22 cellular contexts compared by ENCODE assay signal in the genomic region with DNA sequence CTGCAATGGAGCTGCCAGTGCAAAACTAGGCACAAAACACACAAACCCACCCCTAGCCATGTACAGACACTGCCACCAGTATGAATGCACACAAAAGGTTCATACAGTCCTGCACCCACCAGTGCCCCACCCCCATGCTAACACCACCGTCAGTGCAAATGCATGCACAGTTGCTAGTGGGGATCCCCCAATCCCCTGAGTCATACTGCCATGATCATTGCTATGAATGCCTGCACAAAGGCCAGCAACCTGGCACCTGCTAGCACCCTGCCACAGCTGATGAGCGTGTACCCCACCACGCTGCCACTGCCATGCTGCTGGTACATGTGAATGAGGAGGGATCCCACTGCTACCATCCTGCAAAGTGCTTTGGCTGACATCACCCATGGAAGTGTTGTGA. TPM values are rescaled to one million over a fixed set of nuclear protein-coding genes. Genes with fewer than 3 reads are reported as not detected.
DNase-seq lines count a peak whose midpoint lies in the region; ATAC-seq and TF ChIP-seq lines count a peak whose summit lies in the region.
"Had no signal": no experiment of that assay in that cellular context is flagged by ENCODE, and none has a peak within 500 bp of the region (broad histone marks: within the 10 kb centered on the region; RNA-seq: fewer than 3 reads in every experiment).

No MANE protein-coding gene starts in this region.

- H4K91ac ChIP-seq in neuronal stem cell (ENCODE audit: low read depth, low read length, poor library complexity), result no peak overlapping the region

- H3K4me1 ChIP-seq in neuronal stem cell (ENCODE audit: control insufficient read depth in 2 of 2, insufficient read depth in 1 of 2, low read depth in 1 of 2, low read length in 2 of 2) (no peaks in the 10 kb centered on the region), Caco-2 (no peaks in the 10 kb centered on the region)

- H3K27ac Mint-ChIP-seq in activated CD4-positive, alpha-beta memory T cell treated with anti-CD3 and anti-CD28 coated beads for 36 hours, result no peak overlapping the region
- no peak overlapping the region for H3K27ac Mint-ChIP-seq in activated CD4-positive, alpha-beta memory T cell treated with anti-CD3 and anti-CD28 coated beads, Interleukin-2, amount 10 ng/mL, durations not matched to agents 7 days and 5 days
- no peak overlapping the region for H3K27ac Mint-ChIP-seq in stimulated activated naive CD8-positive, alpha-beta T cell treated with anti-CD3 and anti-CD28 coated beads, Interleukin-15, amount 100 ng/mL, for 72 hours
- no peak overlapping the region for H3K27ac Mint-ChIP-seq in Caco-2 (ENCODE audit: unreplicated experiment)

- POLR2A ChIA-PET in activated CD4-positive, alpha-beta memory T cell treated with anti-CD3 and anti-CD28 coated beads for 36 hours (lab: Charles Lee), result no interaction called here
- POLR2A ChIA-PET in activated CD4-positive, alpha-beta memory T cell treated with anti-CD3 and anti-CD28 coated beads, Interleukin-2, amount 10 ng/mL, durations not matched to agents 7 days and 5 days (lab: Charles Lee), result no interaction called here
- POLR2A ChIA-PET in Caco-2 (lab: Charles Lee), result no interaction called here

- H3K27me3 ChIP-seq in neuronal stem cell (ENCODE audit: control insufficient read depth in 3 of 3, insufficient read depth in 3 of 3, low read depth in 1 of 3, low read length in 3 of 3) (no peaks in the 10 kb centered on the region), Caco-2 (replicated peaks; ENCODE audit: control insufficient read depth, insufficient read depth, low read length) (0 out of 2 replicates have a peak, but pooled peaks cover 2% of the 10 kb centered on the region)

- H4K8ac ChIP-seq in neuronal stem cell (ENCODE audit: low read depth, low read length), result no peak overlapping the region

- peaks cover 26% of the 10 kb centered on the region for H3K9me3 Mint-ChIP-seq in activated CD4-positive, alpha-beta memory T cell treated with anti-CD3 and anti-CD28 coated beads for 36 hours
- H3K9me3 Mint-ChIP-seq in activated CD4-positive, alpha-beta memory T cell treated with anti-CD3 and anti-CD28 coated beads, Interleukin-2, amount 10 ng/mL, durations not matched to agents 7 days and 5 days, result peaks cover 12% of the 10 kb centered on the region
- H3K9me3 Mint-ChIP-seq in stimulated activated naive CD8-positive, alpha-beta T cell treated with anti-CD3 and anti-CD28 coated beads, Interleukin-15, amount 100 ng/mL, for 72 hours, result peaks cover 5 to 31% of the 10 kb centered on the region in 2 donors
- H3K9me3 Mint-ChIP-seq in Caco-2 (ENCODE audit: unreplicated experiment), result peaks cover 18% of the 10 kb centered on the region

- no peak overlapping the region for H3K14ac ChIP-seq in neuronal stem cell (ENCODE audit: low read length)

- no peak overlapping the region for H2BK15ac ChIP-seq in neuronal stem cell (ENCODE audit: low read length)

- H3K9me3 ChIP-seq in neuronal stem cell (replicated peaks in 1 of 2; ENCODE audit: control insufficient read depth in 2 of 2, insufficient read depth in 1 of 2, low read depth in 1 of 2, low read length in 2 of 2) (peaks cover 0 to 14% of the 10 kb centered on the region in 2 donors), Caco-2 (no peaks in the 10 kb centered on the region)

- no TSS peak for BruUV-seq in Caco-2 (replicated peaks; lab: Mats Ljungman, UMichigan)

- H2BK120ac ChIP-seq in neuronal stem cell (ENCODE audit: low read depth, low read length), result no peak overlapping the region

- H3K36me3 ChIP-seq in neuronal stem cell (replicated peaks in 1 of 2; ENCODE audit: control insufficient read depth in 2 of 2, insufficient read depth in 2 of 2, low read length in 2 of 2) (no peaks in the 10 kb centered on the region), Caco-2 (ENCODE audit: control insufficient read depth, insufficient read depth, low read length) (no peaks in the 10 kb centered on the region)

- peak overlapping the region in 1 of 2 donors; percentile 13 for H3K4me3 ChIP-seq in neuronal stem cell (ENCODE audit: low read length in 2 of 2)
- H3K4me3 ChIP-seq in Caco-2 (ENCODE audit: low read depth, low read length), result no peak overlapping the region

- no peak for TF ChIP-seq CTCF in Caco-2 (IDR thresholded peaks at IDR 0.05; ENCODE audit: insufficient read depth in 1 of 2, low read depth in 1 of 2, low read length in 1 of 2, severe bottlenecking in 1 of 2, unreplicated experiment in 1 of 2)

- H2AK5ac ChIP-seq in neuronal stem cell (ENCODE audit: low read depth, low read length), result no peak overlapping the region

- CTCF ChIA-PET in activated CD4-positive, alpha-beta memory T cell treated with anti-CD3 and anti-CD28 coated beads for 36 hours (lab: Charles Lee), result interaction anchor here (1.4 kb wide), 1 partner anchor 134 kb away, joined by 3 read pairs; no protein-coding TSS in a partner anchor
- CTCF ChIA-PET in activated CD4-positive, alpha-beta memory T cell treated with anti-CD3 and anti-CD28 coated beads, Interleukin-2, amount 10 ng/mL, durations not matched to agents 7 days and 5 days (lab: Charles Lee), result no interaction called here
- CTCF ChIA-PET in Caco-2 (lab: Charles Lee), result no interaction called here

- no peak overlapping the region for H2AFZ ChIP-seq in neuronal stem cell (ENCODE audit: low read length)

- H3K27ac ChIP-seq in neuronal stem cell (replicated peaks; ENCODE audit: low read length), result no peak overlapping the region

- no peak for ATAC-seq in stimulated activated naive CD8-positive, alpha-beta T cell treated with anti-CD3 and anti-CD28 coated beads, Interleukin-15, Interleukin-2, amounts not matched to agents 100 U/mL and 50 U/mL, for 24 hours
- ATAC-seq in stimulated activated naive CD8-positive, alpha-beta T cell treated with anti-CD3 and anti-CD28 coated beads, Interleukin-15, amount 100 ng/mL, for 72 hours, result no peak
- ATAC-seq in HG03039 (IDR thresholded peaks at IDR 0.05; ENCODE audit: unreplicated experiment), result no peak
- no peak for ATAC-seq in HG02610 (IDR thresholded peaks at IDR 0.05; ENCODE audit: unreplicated experiment)
- ATAC-seq: Right ventricle myocardium inferior had no signal

- peak overlapping the region; percentile 11 for H3K23ac ChIP-seq in neuronal stem cell (ENCODE audit: low read depth, low read length, poor library complexity)

- H2BK12ac ChIP-seq in neuronal stem cell (ENCODE audit: low read length), result no peak overlapping the region

- H3K4me3 Mint-ChIP-seq in activated CD4-positive, alpha-beta memory T cell treated with anti-CD3 and anti-CD28 coated beads for 36 hours, result no peak overlapping the region
- no peak overlapping the region for H3K4me3 Mint-ChIP-seq in activated CD4-positive, alpha-beta memory T cell treated with anti-CD3 and anti-CD28 coated beads, Interleukin-2, amount 10 ng/mL, durations not matched to agents 7 days and 5 days
- H3K4me3 Mint-ChIP-seq in stimulated activated naive CD8-positive, alpha-beta T cell treated with anti-CD3 and anti-CD28 coated beads, Interleukin-15, amount 100 ng/mL, for 72 hours, result no peak overlapping the region
- H3K4me3 Mint-ChIP-seq in Caco-2 (ENCODE audit: unreplicated experiment), result no peak overlapping the region

- peaks cover 15% of the 10 kb centered on the region for H3K36me3 Mint-ChIP-seq in activated CD4-positive, alpha-beta memory T cell treated with anti-CD3 and anti-CD28 coated beads for 36 hours
- H3K36me3 Mint-ChIP-seq in activated CD4-positive, alpha-beta memory T cell treated with anti-CD3 and anti-CD28 coated beads, Interleukin-2, amount 10 ng/mL, durations not matched to agents 7 days and 5 days (ENCODE audit: low read depth), result no peaks in the 10 kb centered on the region
- H3K36me3 Mint-ChIP-seq in Caco-2 (ENCODE audit: insufficient read depth, unreplicated experiment), result no peaks in the 10 kb centered on the region

- H2BK5ac ChIP-seq in neuronal stem cell (ENCODE audit: low read length), result no peak overlapping the region

- no peak overlapping the region for H3K18ac ChIP-seq in neuronal stem cell (ENCODE audit: low read length)

- WGBS in neuronal stem cell (ENCODE audit: extremely low coverage in 2 of 2, insufficient read length in 2 of 2, insufficient replicate concordance in 1 of 2), 2 donors, result no CpG with 5 or more reads among the region's 3 CpGs

- H3K4me2 ChIP-seq in neuronal stem cell (ENCODE audit: insufficient read depth, low read length, poor library complexity, severe bottlenecking), result no peak overlapping the region

- no peak overlapping the region for H3K9ac ChIP-seq in neuronal stem cell (ENCODE audit: low read depth, low read length, poor library complexity)

- peak; percentile 15 for DNase-seq in activated CD4-positive, alpha-beta memory T cell treated with anti-CD3 and anti-CD28 coated beads for 36 hours
- DNase-seq in activated CD4-positive, alpha-beta memory T cell treated with anti-CD3 and anti-CD28 coated beads, Interleukin-2, amount 10 ng/mL, durations not matched to agents 7 days and 5 days, result no peak
- peak; percentile 5 for DNase-seq in stimulated activated naive CD8-positive, alpha-beta T cell treated with anti-CD3 and anti-CD28 coated beads, Interleukin-15, Interleukin-2, amounts not matched to agents 100 U/mL and 50 U/mL, for 24 hours
- no peak for DNase-seq in stimulated activated naive CD8-positive, alpha-beta T cell treated with anti-CD3 and anti-CD28 coated beads, Interleukin-15, amount 100 ng/mL, for 72 hours
- DNase-seq in neuronal stem cell (ENCODE audit: low spot score) (no peak), Caco-2 (no peak)
- DNase-seq: AML-193, DMS79, Karpas-422, NCI-H1417, NCI-H1694 treated with DMSO at 0.1 percent for 48 hours, NCI-H2081 treated with DMSO at 0.1 percent for 48 hours, NCI-H2171 treated with DMSO at 0.1 percent for 48 hours, NCI-H446, NCI-H526 had no signal

- no peak overlapping the region for H3K4ac ChIP-seq in neuronal stem cell (ENCODE audit: low read length)

- H3K27me3 Mint-ChIP-seq in activated CD4-positive, alpha-beta memory T cell treated with anti-CD3 and anti-CD28 coated beads for 36 hours, result no peaks in the 10 kb centered on the region
- H3K27me3 Mint-ChIP-seq in activated CD4-positive, alpha-beta memory T cell treated with anti-CD3 and anti-CD28 coated beads, Interleukin-2, amount 10 ng/mL, durations not matched to agents 7 days and 5 days, result no peaks in the 10 kb centered on the region
- no peaks in the 10 kb centered on the region for H3K27me3 Mint-ChIP-seq in stimulated activated naive CD8-positive, alpha-beta T cell treated with anti-CD3 and anti-CD28 coated beads, Interleukin-15, amount 100 ng/mL, for 72 hours
- peaks cover 9% of the 10 kb centered on the region for H3K27me3 Mint-ChIP-seq in Caco-2 (ENCODE audit: insufficient read depth, unreplicated experiment)

- H3K4me1 Mint-ChIP-seq in activated CD4-positive, alpha-beta memory T cell treated with anti-CD3 and anti-CD28 coated beads for 36 hours (ENCODE audit: low read depth), result no peaks in the 10 kb centered on the region
- no peaks in the 10 kb centered on the region for H3K4me1 Mint-ChIP-seq in activated CD4-positive, alpha-beta memory T cell treated with anti-CD3 and anti-CD28 coated beads, Interleukin-2, amount 10 ng/mL, durations not matched to agents 7 days and 5 days
- H3K4me1 Mint-ChIP-seq in stimulated activated naive CD8-positive, alpha-beta T cell treated with anti-CD3 and anti-CD28 coated beads, Interleukin-15, amount 100 ng/mL, for 72 hours, result peaks cover 5% of the 10 kb centered on the region
- H3K4me1 Mint-ChIP-seq in Caco-2 (ENCODE audit: low read depth, unreplicated experiment), result no peaks in the 10 kb centered on the region

- no peaks in the 10 kb centered on the region for H3K79me1 ChIP-seq in neuronal stem cell (ENCODE audit: low read depth, low read length)

- intact Hi-C loops in activated CD4-positive, alpha-beta memory T cell treated with anti-CD3 and anti-CD28 coated beads for 36 hours (cut with micrococcal nuclease), result no loop called here
- intact Hi-C loops in Caco-2 (cut with micrococcal nuclease; ENCODE audit: unreplicated experiment), result no loop called here

RNA-seq across cellular contexts. Expression of gene PZP, which starts 23.9 kb away (rescaled TPM):
- total RNA-seq in activated CD4-positive, alpha-beta memory T cell treated with anti-CD3 and anti-CD28 coated beads for 36 hours, result not detected
- total RNA-seq in activated CD4-positive, alpha-beta memory T cell treated with anti-CD3 and anti-CD28 coated beads, Interleukin-2, amount 10 ng/mL, durations not matched to agents 7 days and 5 days, result not detected
- polyA plus RNA-seq in neuronal stem cell (2013, experiment 1 of 2), result not detected
- polyA plus RNA-seq in neuronal stem cell (2013, experiment 2 of 2), result not detected
- total RNA-seq in Caco-2 (2022), result not detected in 2 replicates
- total RNA-seq: A172, MCF 10A, SK-MEL-5 had no signal
- polyA plus RNA-seq: AG04450 had no signal

Comparison
In these comparisons a context has a peak if more than half of its experiments do, and no peak if none do; other contexts are left out.
1. DNase-seq: peak in activated CD4-positive, alpha-beta memory T cell treated with anti-CD3 and anti-CD28 coated beads for 36 hours (single experiment) and stimulated activated naive CD8-positive, alpha-beta T cell treated with anti-CD3 and anti-CD28 coated beads, Interleukin-15, Interleukin-2, amounts not matched to agents 100 U/mL and 50 U/mL, for 24 hours (single experiment); none in activated CD4-positive, alpha-beta memory T cell treated with anti-CD3 and anti-CD28 coated beads, Interleukin-2, amount 10 ng/mL, durations not matched to agents 7 days and 5 days (single experiment), stimulated activated naive CD8-positive, alpha-beta T cell treated with anti-CD3 and anti-CD28 coated beads, Interleukin-15, amount 100 ng/mL, for 72 hours (0 of 2), neuronal stem cell (single experiment) and Caco-2 (0 of 2).